In the genomic region with DNA sequence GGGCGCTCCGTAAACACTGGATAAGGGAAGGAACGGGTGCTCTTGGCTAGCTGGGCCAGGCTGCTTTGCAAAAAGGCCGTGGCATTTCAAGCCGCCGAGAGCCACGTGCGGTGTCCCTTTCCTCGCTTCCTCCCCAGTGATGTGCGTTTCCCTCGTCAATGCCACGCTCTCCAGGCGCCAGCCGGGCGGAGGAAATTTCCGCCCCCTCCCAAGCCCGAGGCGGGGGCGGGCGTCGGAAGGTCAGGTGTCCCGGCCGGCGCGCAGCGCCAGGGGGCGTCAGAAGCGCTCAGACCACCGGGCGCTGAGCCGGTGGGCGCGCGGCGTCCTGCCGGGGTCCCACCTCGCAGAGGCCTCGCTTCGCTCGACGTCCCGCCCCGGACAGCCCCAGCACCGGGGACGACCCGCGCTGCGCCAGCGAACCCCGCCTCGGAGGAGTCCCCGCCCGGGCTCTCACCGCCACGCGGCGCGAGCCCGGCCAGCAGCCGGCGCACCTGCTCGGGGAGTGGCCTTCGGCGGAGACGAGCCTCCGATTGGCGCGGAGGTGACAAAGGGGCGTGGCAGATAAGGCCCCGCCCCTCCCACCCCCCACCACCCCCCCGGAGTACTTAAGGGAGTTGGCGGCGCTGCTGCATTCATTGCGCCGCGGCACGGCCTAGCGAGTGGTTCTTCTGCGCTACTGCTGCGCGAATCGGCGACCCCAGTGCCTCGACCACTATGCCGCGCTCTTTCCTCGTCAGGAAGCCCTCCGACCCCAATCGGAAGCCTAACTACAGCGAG, we compare ENCODE assay signal across 1 cellular context.
A peak's percentile ranks its signal among the peaks of the same experiment; 100 is the strongest.
TF ChIP-seq lines count a peak whose summit lies in the region.

A gene (plus strand): TSS at position 635 of the 777 bp plus-strand sequence. CDS start 80 bp downstream, at position 715.

TF ChIP-seq in K562, 482 proteins besides CTCF, POLR2A, EP300 and RAD21 (continued from another document and continues in another):
- TF ChIP-seq LCOR (CRISPR knock-in tag; IDR thresholded peaks at IDR 0.05) (peak; percentile 79), EZH2 (IDR thresholded peaks at IDR 0.05; ENCODE audit: borderline replicate concordance, low read depth, low read length) (no peak), ZNF778 (CRISPR knock-in tag; IDR thresholded peaks at IDR 0.05) (no peak), NCOR1 (IDR thresholded peaks at IDR 0.05) (peak; percentile 55; the same call in 1 of the 2 replicates), BRCA1 (IDR thresholded peaks at IDR 0.05) (no peak), BRCA1 (CRISPR knock-in tag; IDR thresholded peaks at IDR 0.05) (0 out of 2 replicates have a peak, but pooled peaks have one; percentile 33), POLR2AphosphoS5 (IDR thresholded peaks at IDR 0.05; ENCODE audit: control insufficient read depth, insufficient read depth, low read depth, low read length) (peak; percentile 96), MECOM (CRISPR knock-in tag; IDR thresholded peaks at IDR 0.05) (0 out of 2 replicates have a peak, but pooled peaks have one; percentile 23), ZNF79 (CRISPR knock-in tag; IDR thresholded peaks at IDR 0.05; ENCODE audit: low read depth) (no peak), SRSF7 (optimal IDR thresholded peaks at IDR 0.05; ENCODE audit: low read depth, low read length) (no peak), MYC (IDR thresholded peaks at IDR 0.05; ENCODE audit: low read depth, low read length) (peak; percentile 95), MYC (CRISPR knock-in tag; IDR thresholded peaks at IDR 0.05; ENCODE audit: borderline replicate concordance, low read depth) (no peak; the same call in none of the 2 replicates), TCF7 (IDR thresholded peaks at IDR 0.05; ENCODE audit: borderline replicate concordance) (no peak), RBM39 (optimal IDR thresholded peaks at IDR 0.05; ENCODE audit: low read depth, low read length) (peak; percentile 97), TBL1XR1 (IDR thresholded peaks at IDR 0.05; ENCODE audit: low read length in 2 of 2) (peak in 1 of 2 experiments; percentile 34; a peak in 1 of 4 replicates), HDAC6 (IDR thresholded peaks at IDR 0.05; ENCODE audit: low read depth, low read length) (0 out of 2 replicates have a peak, but pooled peaks have one; percentile 37), PML (IDR thresholded peaks at IDR 0.05; ENCODE audit: low read length) (peak; percentile 77), FIP1L1 (IDR thresholded peaks at IDR 0.05; ENCODE audit: low read depth, low read length, poor library complexity, severe bottlenecking) (peak; percentile 72), ZNF699 (CRISPR knock-in tag; IDR thresholded peaks at IDR 0.05; ENCODE audit: insufficient replicate concordance) (no peak), MEF2A (IDR thresholded peaks at IDR 0.05; ENCODE audit: control insufficient read depth, low read depth, low read length) (no peak), RBM15 (IDR thresholded peaks at IDR 0.05; ENCODE audit: insufficient read depth, low read length) (no peak), CREB1 (IDR thresholded peaks at IDR 0.05) (peak; percentile 69; the same call in 1 of the 2 replicates), CREB1 (CRISPR knock-in tag; IDR thresholded peaks at IDR 0.05) (peak; percentile 58; the same call in 1 of the 2 replicates), SP1 (CRISPR knock-in tag; IDR thresholded peaks at IDR 0.05) (peak; percentile 81), FOXJ2 (tag; IDR thresholded peaks at IDR 0.05) (no peak), CSDE1 (IDR thresholded peaks at IDR 0.05) (peak in 1 of 2 experiments; percentile 91; a peak in 1 of 4 replicates), ZNF551 (CRISPR knock-in tag; IDR thresholded peaks at IDR 0.05) (no peak), MBD2 (IDR thresholded peaks at IDR 0.05; ENCODE audit: borderline replicate concordance, low read depth) (peak; percentile 68; the same call in 1 of the 2 replicates), ETV5 (CRISPR knock-in tag; IDR thresholded peaks at IDR 0.05; ENCODE audit: low read depth) (peak; percentile 83), HSF4 (CRISPR knock-in tag; IDR thresholded peaks at IDR 0.05; ENCODE audit: borderline replicate concordance) (no peak), HNRNPL (IDR thresholded peaks at IDR 0.05; ENCODE audit: low read depth, low read length) (0 out of 2 replicates have a peak, but pooled peaks have one; percentile 31)
- TF ChIP-seq, protein P1, sequence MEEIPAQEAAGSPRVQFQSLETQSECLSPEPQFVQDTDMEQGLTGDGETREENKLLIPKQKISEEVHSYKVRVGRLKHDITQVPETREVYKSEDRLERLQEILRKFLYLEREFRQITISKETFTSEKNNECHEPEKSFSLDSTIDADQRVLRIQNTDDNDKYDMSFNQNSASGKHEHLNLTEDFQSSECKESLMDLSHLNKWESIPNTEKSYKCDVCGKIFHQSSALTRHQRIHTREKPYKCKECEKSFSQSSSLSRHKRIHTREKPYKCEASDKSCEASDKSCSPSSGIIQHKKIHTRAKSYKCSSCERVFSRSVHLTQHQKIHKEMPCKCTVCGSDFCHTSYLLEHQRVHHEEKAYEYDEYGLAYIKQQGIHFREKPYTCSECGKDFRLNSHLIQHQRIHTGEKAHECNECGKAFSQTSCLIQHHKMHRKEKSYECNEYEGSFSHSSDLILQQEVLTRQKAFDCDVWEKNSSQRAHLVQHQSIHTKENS (CRISPR knock-in tag; IDR thresholded peaks at IDR 0.05), result no peak
- TF ChIP-seq, protein P2, sequence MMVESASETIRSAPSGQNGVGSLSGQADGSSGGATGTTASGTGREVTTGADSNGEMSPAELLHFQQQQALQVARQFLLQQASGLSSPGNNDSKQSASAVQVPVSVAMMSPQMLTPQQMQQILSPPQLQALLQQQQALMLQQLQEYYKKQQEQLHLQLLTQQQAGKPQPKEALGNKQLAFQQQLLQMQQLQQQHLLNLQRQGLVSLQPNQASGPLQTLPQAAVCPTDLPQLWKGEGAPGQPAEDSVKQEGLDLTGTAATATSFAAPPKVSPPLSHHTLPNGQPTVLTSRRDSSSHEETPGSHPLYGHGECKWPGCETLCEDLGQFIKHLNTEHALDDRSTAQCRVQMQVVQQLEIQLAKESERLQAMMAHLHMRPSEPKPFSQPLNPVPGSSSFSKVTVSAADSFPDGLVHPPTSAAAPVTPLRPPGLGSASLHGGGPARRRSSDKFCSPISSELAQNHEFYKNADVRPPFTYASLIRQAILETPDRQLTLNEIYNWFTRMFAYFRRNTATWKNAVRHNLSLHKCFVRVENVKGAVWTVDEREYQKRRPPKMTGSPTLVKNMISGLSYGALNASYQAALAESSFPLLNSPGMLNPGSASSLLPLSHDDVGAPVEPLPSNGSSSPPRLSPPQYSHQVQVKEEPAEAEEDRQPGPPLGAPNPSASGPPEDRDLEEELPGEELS (CRISPR knock-in tag; IDR thresholded peaks at IDR 0.05; ENCODE audit: borderline replicate concordance), result peak; percentile 95
- TF ChIP-seq, protein P3, sequence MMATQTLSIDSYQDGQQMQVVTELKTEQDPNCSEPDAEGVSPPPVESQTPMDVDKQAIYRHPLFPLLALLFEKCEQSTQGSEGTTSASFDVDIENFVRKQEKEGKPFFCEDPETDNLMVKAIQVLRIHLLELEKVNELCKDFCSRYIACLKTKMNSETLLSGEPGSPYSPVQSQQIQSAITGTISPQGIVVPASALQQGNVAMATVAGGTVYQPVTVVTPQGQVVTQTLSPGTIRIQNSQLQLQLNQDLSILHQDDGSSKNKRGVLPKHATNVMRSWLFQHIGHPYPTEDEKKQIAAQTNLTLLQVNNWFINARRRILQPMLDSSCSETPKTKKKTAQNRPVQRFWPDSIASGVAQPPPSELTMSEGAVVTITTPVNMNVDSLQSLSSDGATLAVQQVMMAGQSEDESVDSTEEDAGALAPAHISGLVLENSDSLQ (IDR thresholded peaks at IDR 0.05), result no peak
- TF ChIP-seq, protein P4, sequence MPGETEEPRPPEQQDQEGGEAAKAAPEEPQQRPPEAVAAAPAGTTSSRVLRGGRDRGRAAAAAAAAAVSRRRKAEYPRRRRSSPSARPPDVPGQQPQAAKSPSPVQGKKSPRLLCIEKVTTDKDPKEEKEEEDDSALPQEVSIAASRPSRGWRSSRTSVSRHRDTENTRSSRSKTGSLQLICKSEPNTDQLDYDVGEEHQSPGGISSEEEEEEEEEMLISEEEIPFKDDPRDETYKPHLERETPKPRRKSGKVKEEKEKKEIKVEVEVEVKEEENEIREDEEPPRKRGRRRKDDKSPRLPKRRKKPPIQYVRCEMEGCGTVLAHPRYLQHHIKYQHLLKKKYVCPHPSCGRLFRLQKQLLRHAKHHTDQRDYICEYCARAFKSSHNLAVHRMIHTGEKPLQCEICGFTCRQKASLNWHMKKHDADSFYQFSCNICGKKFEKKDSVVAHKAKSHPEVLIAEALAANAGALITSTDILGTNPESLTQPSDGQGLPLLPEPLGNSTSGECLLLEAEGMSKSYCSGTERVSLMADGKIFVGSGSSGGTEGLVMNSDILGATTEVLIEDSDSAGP (CRISPR knock-in tag; IDR thresholded peaks at IDR 0.05), result no peak
- TF ChIP-seq, protein P5, sequence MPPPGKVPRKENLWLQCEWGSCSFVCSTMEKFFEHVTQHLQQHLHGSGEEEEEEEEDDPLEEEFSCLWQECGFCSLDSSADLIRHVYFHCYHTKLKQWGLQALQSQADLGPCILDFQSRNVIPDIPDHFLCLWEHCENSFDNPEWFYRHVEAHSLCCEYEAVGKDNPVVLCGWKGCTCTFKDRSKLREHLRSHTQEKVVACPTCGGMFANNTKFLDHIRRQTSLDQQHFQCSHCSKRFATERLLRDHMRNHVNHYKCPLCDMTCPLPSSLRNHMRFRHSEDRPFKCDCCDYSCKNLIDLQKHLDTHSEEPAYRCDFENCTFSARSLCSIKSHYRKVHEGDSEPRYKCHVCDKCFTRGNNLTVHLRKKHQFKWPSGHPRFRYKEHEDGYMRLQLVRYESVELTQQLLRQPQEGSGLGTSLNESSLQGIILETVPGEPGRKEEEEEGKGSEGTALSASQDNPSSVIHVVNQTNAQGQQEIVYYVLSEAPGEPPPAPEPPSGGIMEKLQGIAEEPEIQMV (tag; conservative IDR thresholded peaks at IDR 0.05; ENCODE audit: low read depth), result no peak
- TF ChIP-seq, protein P6, sequence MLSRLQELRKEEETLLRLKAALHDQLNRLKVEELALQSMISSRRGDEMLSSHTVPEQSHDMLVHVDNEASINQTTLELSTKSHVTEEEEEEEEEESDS (CRISPR knock-in tag; IDR thresholded peaks at IDR 0.05), result no peak
- TF ChIP-seq, protein P7, sequence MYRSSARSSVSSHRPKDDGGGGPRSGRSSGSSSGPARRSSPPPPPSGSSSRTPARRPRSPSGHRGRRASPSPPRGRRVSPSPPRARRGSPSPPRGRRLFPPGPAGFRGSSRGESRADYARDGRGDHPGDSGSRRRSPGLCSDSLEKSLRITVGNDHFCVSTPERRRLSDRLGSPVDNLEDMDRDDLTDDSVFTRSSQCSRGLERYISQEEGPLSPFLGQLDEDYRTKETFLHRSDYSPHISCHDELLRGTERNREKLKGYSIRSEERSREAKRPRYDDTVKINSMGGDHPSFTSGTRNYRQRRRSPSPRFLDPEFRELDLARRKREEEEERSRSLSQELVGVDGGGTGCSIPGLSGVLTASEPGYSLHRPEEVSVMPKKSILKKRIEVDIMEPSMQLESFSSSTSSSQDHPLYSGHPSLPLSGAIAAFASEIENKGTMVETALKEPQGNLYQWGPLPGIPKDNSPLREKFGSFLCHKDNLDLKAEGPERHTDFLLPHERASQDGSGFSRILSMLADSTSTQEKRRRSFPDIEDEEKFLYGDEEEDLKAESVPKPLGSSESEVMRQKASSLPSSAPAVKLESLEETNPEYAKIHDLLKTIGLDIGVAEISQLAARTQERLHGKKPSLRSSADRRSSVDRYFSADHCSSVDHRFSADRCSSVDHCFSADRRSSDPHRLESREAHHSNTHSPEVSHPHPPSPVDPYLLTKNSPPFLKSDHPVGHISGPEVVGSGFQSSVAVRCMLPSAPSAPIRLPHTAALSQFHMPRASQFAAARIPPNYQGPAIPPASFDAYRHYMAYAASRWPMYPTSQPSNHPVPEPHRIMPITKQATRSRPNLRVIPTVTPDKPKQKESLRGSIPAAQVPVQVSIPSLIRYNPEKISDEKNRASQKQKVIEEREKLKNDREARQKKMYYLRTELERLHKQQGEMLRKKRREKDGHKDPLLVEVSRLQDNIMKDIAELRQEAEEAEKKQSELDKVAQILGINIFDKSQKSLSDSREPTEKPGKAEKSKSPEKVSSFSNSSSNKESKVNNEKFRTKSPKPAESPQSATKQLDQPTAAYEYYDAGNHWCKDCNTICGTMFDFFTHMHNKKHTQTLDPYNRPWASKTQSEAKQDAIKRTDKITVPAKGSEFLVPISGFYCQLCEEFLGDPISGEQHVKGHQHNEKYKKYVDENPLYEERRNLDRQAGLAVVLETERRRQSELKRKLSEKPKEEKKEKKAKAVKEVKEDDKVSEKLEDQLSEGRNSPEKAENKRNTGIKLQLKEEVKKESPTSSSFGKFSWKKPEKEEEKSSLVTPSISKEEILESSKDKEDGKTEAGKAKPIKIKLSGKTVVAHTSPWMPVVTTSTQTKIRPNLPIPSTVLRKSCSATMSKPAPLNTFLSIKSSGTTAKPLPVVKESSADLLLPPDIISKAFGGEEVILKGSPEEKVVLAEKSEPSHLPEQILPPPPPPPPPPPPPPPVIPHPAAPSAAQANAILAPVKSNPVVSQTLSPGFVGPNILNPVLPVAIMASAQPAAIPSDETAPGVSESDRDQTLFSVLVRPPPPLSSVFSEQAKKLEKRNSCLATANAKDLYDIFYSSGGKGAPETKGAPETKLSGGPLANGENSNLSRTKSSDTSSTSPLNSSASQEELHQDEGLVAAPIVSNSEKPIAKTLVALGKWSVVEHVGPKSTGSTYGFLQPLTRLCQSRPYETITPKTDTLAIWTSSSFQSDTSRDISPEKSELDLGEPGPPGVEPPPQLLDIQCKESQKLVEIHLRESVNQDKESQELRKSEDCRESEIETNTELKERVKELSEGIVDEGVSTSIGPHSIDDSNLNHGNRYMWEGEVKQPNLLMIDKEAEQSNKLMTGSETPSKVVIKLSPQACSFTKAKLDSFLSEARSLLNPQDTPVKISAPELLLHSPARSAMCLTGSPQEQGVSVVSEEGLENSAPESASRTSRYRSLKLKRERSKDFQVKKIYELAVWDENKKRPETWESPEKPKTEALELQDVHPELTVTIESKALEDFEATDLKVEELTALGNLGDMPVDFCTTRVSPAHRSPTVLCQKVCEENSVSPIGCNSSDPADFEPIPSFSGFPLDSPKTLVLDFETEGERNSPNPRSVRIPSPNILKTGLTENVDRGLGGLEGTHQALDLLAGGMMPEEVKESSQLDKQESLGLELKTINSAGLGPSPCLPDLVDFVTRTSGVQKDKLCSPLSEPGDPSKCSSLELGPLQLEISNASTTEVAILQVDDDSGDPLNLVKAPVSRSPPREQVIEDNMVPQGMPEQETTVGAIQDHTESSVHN (IDR thresholded peaks at IDR 0.05; ENCODE audit: borderline replicate concordance in 1 of 2, low read depth in 1 of 2), result no peak
- TF ChIP-seq, protein P8, sequence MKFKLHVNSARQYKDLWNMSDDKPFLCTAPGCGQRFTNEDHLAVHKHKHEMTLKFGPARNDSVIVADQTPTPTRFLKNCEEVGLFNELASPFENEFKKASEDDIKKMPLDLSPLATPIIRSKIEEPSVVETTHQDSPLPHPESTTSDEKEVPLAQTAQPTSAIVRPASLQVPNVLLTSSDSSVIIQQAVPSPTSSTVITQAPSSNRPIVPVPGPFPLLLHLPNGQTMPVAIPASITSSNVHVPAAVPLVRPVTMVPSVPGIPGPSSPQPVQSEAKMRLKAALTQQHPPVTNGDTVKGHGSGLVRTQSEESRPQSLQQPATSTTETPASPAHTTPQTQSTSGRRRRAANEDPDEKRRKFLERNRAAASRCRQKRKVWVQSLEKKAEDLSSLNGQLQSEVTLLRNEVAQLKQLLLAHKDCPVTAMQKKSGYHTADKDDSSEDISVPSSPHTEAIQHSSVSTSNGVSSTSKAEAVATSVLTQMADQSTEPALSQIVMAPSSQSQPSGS (CRISPR knock-in tag; IDR thresholded peaks at IDR 0.05), result 0 out of 2 replicates have a peak, but pooled peaks have one; percentile 59
- TF ChIP-seq, protein P9, sequence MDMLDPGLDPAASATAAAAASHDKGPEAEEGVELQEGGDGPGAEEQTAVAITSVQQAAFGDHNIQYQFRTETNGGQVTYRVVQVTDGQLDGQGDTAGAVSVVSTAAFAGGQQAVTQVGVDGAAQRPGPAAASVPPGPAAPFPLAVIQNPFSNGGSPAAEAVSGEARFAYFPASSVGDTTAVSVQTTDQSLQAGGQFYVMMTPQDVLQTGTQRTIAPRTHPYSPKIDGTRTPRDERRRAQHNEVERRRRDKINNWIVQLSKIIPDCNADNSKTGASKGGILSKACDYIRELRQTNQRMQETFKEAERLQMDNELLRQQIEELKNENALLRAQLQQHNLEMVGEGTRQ (CRISPR knock-in tag; IDR thresholded peaks at IDR 0.05), result peak; percentile 71
